6 cellular contexts compared by ENCODE assay signal in the genomic region with DNA sequence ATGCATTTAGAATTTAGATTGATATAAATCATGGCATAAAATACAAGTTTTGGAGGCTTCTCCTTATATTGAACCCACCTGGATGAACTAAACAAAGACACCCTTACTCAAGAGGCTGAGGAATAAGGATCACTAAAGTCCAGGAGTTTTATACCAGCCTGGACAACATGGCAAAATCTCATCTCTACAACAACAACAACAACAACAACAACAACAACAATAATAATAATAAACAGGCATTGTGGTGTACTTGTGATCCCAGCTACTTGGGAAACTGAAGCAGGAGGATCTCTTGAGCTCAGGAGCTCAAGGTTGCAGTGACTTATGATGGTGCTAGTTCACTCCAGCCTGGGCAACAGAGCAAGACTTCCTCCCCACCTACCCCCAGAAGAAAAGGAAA.
"Had no signal": no experiment of that assay in that cellular context is flagged by ENCODE, and none has a peak within 500 bp of the region (broad histone marks: within the 10 kb centered on the region; RNA-seq: fewer than 3 reads in every experiment).

No MANE protein-coding gene starts in this region.

- ATAC-seq: K562 had no signal

- H3K4me3 ChIP-seq: K562 had no signal

- H3K27ac ChIP-seq: HL-60 had no signal

- DNase-seq: IMR-90, KBM-7, KG1 had no signal

- FAIRE-seq: HTR-8/SVneo, K562 had no signal
